ENCODE assay signal across 8 cellular contexts in the genomic region with DNA sequence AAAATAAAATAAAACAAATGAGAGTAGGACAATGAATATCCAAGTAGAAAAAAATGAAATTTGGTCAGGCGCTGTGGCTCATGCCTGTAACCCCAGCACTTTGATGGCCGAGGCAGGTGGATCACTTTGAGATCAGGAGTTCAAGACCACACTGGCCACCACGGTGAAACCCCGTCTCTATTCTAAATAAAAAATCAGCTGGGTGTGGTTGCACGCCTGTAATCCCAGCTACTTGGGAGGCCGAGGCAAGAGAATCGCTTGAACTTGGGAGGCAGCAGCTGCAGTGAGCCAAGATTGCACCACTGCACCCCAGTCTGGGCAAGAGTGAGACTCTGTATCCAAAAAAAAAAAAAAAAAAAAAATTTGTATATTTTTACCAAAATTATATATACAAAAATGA.
"Had no signal": no experiment of that assay in that cellular context is flagged by ENCODE, and none has a peak within 500 bp of the region (broad histone marks: within the 10 kb centered on the region; RNA-seq: fewer than 3 reads in every experiment).

No MANE protein-coding gene starts in this region.

- FAIRE-seq: HepG2 had no signal

- H3K9me3 ChIP-seq: HAP-1 had no signal

- H2AFZ ChIP-seq: GM23248 had no signal

- H3K4me3 ChIP-seq: GM23248, HAP-1 had no signal

- DNase-seq: GM23248, GOT3, H7, HFFc6 had no signal

- ATAC-seq: HCT116, HepG2 had no signal

- H3K27ac ChIP-seq: GM23248, HL-60 had no signal

- H3K36me3 ChIP-seq: HAP-1 had no signal

- H3K9ac ChIP-seq: GM23248 had no signal
